In the genomic region with DNA sequence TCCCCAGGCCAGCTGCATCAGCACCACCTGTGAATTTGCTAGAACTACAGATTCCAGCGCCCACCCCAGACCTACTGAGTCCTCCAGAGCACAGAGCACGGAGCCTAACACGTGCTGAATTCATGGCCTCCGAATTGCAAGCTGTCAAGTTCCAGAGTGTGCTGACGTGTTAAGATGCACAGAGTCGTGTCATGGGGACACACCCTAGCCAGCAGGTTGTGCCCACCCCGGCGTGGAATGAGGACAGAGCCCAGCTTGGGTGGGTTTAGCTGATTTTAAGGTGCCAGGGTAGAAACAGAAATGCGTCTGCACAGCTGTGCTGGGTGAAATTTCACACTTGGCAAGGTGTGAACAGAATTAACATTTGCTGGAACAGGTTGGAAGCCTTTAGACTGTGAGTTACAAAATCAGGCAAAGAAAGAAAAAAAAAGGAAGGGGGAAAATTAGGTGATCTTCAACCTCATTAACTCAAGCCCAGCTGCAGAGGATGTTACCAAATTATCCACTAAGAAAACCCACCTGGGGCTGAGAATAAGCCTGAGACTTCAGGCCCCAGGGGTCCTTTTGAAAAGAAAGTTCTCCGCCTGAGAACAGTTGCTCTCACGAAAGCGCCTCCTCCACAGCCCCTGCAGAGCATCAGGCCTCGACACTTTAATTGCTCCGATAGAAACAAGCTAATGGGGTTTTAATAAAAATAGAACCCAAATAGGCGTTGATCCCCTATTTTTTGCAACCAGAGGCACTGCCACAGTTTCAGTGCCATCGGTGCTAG, we compare ENCODE assay signal across 1 cellular context.
TF ChIP-seq lines count a peak whose summit lies in the region.

No MANE protein-coding gene starts in this region.

TF ChIP-seq in K562, 482 proteins besides CTCF, POLR2A, EP300 and RAD21:
- no peak for TF ChIP-seq GTF3C2 (IDR thresholded peaks at IDR 0.05; ENCODE audit: borderline replicate concordance, extremely low read depth, insufficient read length)
- TF ChIP-seq, protein P1, sequence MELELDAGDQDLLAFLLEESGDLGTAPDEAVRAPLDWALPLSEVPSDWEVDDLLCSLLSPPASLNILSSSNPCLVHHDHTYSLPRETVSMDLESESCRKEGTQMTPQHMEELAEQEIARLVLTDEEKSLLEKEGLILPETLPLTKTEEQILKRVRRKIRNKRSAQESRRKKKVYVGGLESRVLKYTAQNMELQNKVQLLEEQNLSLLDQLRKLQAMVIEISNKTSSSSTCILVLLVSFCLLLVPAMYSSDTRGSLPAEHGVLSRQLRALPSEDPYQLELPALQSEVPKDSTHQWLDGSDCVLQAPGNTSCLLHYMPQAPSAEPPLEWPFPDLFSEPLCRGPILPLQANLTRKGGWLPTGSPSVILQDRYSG (tag; conservative IDR thresholded peaks at IDR 0.05; ENCODE audit: low read depth), result no peak
- no peak for TF ChIP-seq TCFL5 (CRISPR knock-in tag; conservative IDR thresholded peaks at IDR 0.05)
- no peak for TF ChIP-seq BRD4 (IDR thresholded peaks at IDR 0.05)
- peak; percentile 64 for TF ChIP-seq MGA (IDR thresholded peaks at IDR 0.05)
- TF ChIP-seq MYNN (IDR thresholded peaks at IDR 0.05), result no peak
- no peak for TF ChIP-seq MYNN (CRISPR knock-in tag; IDR thresholded peaks at IDR 0.05)
- TF ChIP-seq SMARCA5 (IDR thresholded peaks at IDR 0.05), result no peak
- TF ChIP-seq, protein P2, sequence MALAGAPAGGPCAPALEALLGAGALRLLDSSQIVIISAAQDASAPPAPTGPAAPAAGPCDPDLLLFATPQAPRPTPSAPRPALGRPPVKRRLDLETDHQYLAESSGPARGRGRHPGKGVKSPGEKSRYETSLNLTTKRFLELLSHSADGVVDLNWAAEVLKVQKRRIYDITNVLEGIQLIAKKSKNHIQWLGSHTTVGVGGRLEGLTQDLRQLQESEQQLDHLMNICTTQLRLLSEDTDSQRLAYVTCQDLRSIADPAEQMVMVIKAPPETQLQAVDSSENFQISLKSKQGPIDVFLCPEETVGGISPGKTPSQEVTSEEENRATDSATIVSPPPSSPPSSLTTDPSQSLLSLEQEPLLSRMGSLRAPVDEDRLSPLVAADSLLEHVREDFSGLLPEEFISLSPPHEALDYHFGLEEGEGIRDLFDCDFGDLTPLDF (CRISPR knock-in tag; IDR thresholded peaks at IDR 0.05), result no peak
